ENCODE assay signal across 26 cellular contexts in the genomic region with DNA sequence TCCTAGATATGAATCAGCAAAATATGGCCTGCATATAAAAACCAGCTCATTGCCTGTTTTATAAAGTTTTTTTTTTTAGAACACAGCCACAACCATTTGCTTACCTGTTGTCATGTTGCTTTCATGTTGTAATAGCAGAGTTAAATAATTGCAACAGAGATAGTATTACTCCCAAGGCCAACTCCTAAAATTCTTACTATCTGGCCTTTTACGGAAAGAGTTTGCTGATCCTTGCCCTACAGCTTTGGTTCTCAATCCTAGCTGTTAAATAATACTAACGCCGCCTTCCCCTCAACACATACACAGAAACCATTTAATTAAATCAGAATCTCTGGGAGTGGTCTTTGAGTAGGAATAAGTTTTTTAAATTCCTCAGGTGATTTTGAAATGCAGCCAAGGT.
"Had no signal": no experiment of that assay in that cellular context is flagged by ENCODE, and none has a peak within 500 bp of the region (broad histone marks: within the 10 kb centered on the region; RNA-seq: fewer than 3 reads in every experiment).

No MANE protein-coding gene starts in this region.

- FAIRE-seq: colon had no signal

- H3K27me3 ChIP-seq: colonic mucosa, esophagus muscularis mucosa, esophagus squamous epithelium, foreskin keratinocyte, gastrocnemius medialis, gastroesophageal sphincter, heart left ventricle, heart right ventricle had no signal

- H3K4me1 ChIP-seq: colonic mucosa, esophagus muscularis mucosa, foreskin keratinocyte, gastrocnemius medialis, gastroesophageal sphincter, heart left ventricle, heart right ventricle had no signal

- H3K36me3 ChIP-seq: colonic mucosa, esophagus muscularis mucosa, esophagus squamous epithelium, gastrocnemius medialis, gastroesophageal sphincter, heart left ventricle, heart right ventricle had no signal

- H3K27ac ChIP-seq: colonic mucosa, coronary artery, dorsolateral prefrontal cortex, epithelial cell of prostate, esophagus muscularis mucosa, esophagus squamous epithelium, foreskin keratinocyte, gastrocnemius medialis, gastroesophageal sphincter, heart left ventricle, heart right ventricle had no signal

- ATAC-seq: effector memory CD8-positive, alpha-beta T cell; esophagus mucosa; foreskin keratinocyte; gastrocnemius medialis; gastroesophageal sphincter; heart left ventricle; heart right ventricle had no signal

- H3K27ac Mint-ChIP-seq: dendritic cell treated with granulocyte-macrophage colony-stimulating factor and Interleukin-4, amounts not matched to agents 40 ng/mL and 50 ng/mL, for 4 days; effector memory CD8-positive, alpha-beta T cell; endodermal cell had no signal

- H3K4me3 ChIP-seq: colonic mucosa, coronary artery, dorsolateral prefrontal cortex, esophagus muscularis mucosa, esophagus squamous epithelium, gastrocnemius medialis, gastroesophageal sphincter, heart left ventricle, heart right ventricle had no signal

- DNase-seq: colonic mucosa; cortex of kidney; dermis blood vessel endothelial cell; dorsolateral prefrontal cortex; effector CD4-positive, alpha-beta T cell; effector CD8-positive, alpha-beta T cell; effector memory CD4-positive, alpha-beta T cell; effector memory CD8-positive, alpha-beta T cell; erythroblast; esophagus squamous epithelium; foreskin fibroblast; foreskin keratinocyte; foreskin melanocyte; gastrocnemius medialis; glutamatergic neuron; head of caudate nucleus; heart left ventricle; heart right ventricle had no signal

- H3K4me3 Mint-ChIP-seq: dendritic cell treated with granulocyte-macrophage colony-stimulating factor and Interleukin-4, amounts not matched to agents 40 ng/mL and 50 ng/mL, for 4 days; effector memory CD8-positive, alpha-beta T cell; endodermal cell had no signal

- H3K4me1 Mint-ChIP-seq: endodermal cell had no signal

- H3K9me3 ChIP-seq: colonic mucosa, esophagus muscularis mucosa, esophagus squamous epithelium, gastrocnemius medialis, gastroesophageal sphincter, heart left ventricle, heart right ventricle had no signal

- H3K27me3 Mint-ChIP-seq: dendritic cell treated with granulocyte-macrophage colony-stimulating factor and Interleukin-4, amounts not matched to agents 40 ng/mL and 50 ng/mL, for 4 days; effector memory CD8-positive, alpha-beta T cell had no signal
